Comparison of ENCODE assay signal across 18 cellular contexts in the genomic region with DNA sequence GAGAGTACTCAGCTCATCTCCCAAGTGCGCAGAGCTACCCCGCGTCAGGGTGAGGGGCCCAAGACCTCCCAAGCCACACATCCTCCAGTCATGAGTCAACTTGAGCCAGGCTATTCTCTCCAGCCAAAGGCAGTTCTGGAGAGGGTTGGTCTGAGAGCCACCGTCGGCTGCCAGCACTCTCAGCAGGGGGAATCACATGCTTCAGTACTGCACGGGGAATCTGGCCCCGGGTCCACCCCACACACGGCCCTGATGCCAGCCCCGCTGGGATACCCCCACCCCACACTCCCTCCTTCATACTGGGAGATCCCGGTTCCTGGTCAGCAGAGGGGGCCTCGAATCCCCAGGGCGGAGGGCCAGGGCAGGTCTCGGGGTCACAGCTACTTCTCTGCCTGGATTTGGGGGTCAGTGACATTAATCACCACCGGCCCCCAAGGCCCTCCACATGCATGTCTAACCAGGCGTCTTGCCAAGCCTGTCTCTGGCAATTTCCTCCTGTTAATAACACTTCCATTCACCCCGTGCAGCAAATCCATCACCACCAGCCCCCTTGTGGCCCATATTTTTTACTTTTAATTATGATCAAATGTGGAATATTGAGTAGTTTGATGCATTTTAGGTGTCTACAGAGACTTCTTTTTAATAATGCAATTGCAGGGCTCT.
"Had no signal": no experiment of that assay in that cellular context is flagged by ENCODE, and none has a peak within 500 bp of the region (broad histone marks: within the 10 kb centered on the region; RNA-seq: fewer than 3 reads in every experiment).

No MANE protein-coding gene starts in this region.

- H3K4me3 ChIP-seq: suprapubic skin had no signal

- FAIRE-seq: astrocyte, endothelial cell of umbilical vein, small intestine had no signal

- DNase-seq: activated CD4-positive, alpha-beta T cell treated with anti-CD3 and anti-CD28 coated beads, Interleukin-2, amount 50 U/mL, for 1 hour; activated naive CD4-positive, alpha-beta T cell treated with anti-CD3 and anti-CD28 coated beads for 36 hours; activated T-cell treated with anti-CD3 and anti-CD28 coated beads, Interleukin-2, amount 50 U/mL, for 1 hour; cortex of kidney; effector CD8-positive, alpha-beta T cell; foreskin keratinocyte; kidney glomerular epithelial cell; left ventricle myocardium superior; mesendoderm; small intestine; stimulated activated CD4-positive, alpha-beta T cell treated with anti-CD3 and anti-CD28 coated beads, Interleukin-4, amount 100 ng/mL, for 4 hours; stimulated activated CD8-positive, alpha-beta memory T cell treated with anti-CD3 and anti-CD28 coated beads, Interleukin-4, amount 100 ng/mL, for 48 hours; stimulated activated naive CD4-positive, alpha-beta T cell treated with Interleukin-2 at 50 U/mL for 16 hours had no signal

- H3K27me3 ChIP-seq: foreskin keratinocyte had no signal

- H3K36me3 ChIP-seq: suprapubic skin had no signal

- H3K9me3 ChIP-seq: suprapubic skin had no signal

- ATAC-seq: activated CD4-positive, CD25-positive, alpha-beta regulatory T cell treated with anti-CD3 and anti-CD28 coated beads, Interleukin-2, amount 50 U/mL, for 24 hours; foreskin keratinocyte; left ventricle myocardium superior; right cardiac atrium had no signal

- H3K4me1 ChIP-seq: foreskin keratinocyte, suprapubic skin had no signal

- H3K27ac ChIP-seq: foreskin keratinocyte, suprapubic skin had no signal
